ENCODE assay signal across 15 cellular contexts in genomic region chr12:14893471-14894250, GRCh38. TPM values are rescaled to one million over a fixed set of nuclear protein-coding genes. Genes with fewer than 3 reads are reported as not detected.
DNase-seq lines count a peak whose midpoint lies in the region; ATAC-seq, FAIRE-seq and TF ChIP-seq lines count a peak whose summit lies in the region.
"Had no signal": no experiment of that assay in that cellular context is flagged by ENCODE, and none has a peak within 500 bp of the region (broad histone marks: within the 10 kb centered on the region; RNA-seq: fewer than 3 reads in every experiment).

No MANE protein-coding gene starts in this region.

- peak; percentile 55 for ATAC-seq in IMR-90 (ENCODE audit: low read depth)
- peak in 1 of 2 donors; percentile 34 for ATAC-seq in lower lobe of right lung
- no peak for ATAC-seq in GM19395 (IDR thresholded peaks at IDR 0.05; ENCODE audit: unreplicated experiment)
- ATAC-seq in HG03457 (IDR thresholded peaks at IDR 0.05; ENCODE audit: unreplicated experiment) = no peak

- POLR2A ChIA-PET in IMR-90 (lab: Charles Lee; ENCODE audit: unreplicated experiment) (no interaction called here), endothelial cell of umbilical vein (lab: Charles Lee) (no interaction called here)

- H3K14ac ChIP-seq in IMR-90 (replicated peaks; ENCODE audit: low read depth, low read length) = no peak overlapping the region

- H3K36me3 ChIP-seq in IMR-90 (ENCODE audit: control insufficient read depth, insufficient read depth, low read length) (no peaks in the 10 kb centered on the region), endothelial cell of umbilical vein (ENCODE audit: control insufficient read depth in 2 of 2, extremely low read depth in 1 of 2, insufficient read depth in 2 of 2, low read length in 2 of 2) (no peaks in the 10 kb centered on the region), lower lobe of right lung (no peaks in the 10 kb centered on the region), smooth muscle cell (ENCODE audit: low read depth) (no peaks in the 10 kb centered on the region)

- TF ChIP-seq CTCF in IMR-90 (conservative IDR thresholded peaks at IDR 0.05; ENCODE audit: low read depth, low read length) (no peak), endothelial cell of umbilical vein (IDR thresholded peaks at IDR 0.05; ENCODE audit: extremely low read depth in 1 of 2, insufficient read depth in 1 of 2, low read depth in 1 of 2, low read length in 2 of 2) (no peak), lower lobe of right lung (IDR thresholded peaks at IDR 0.05) (no peak), smooth muscle cell (IDR thresholded peaks at IDR 0.05; ENCODE audit: borderline replicate concordance, insufficient read depth, poor library complexity, severe bottlenecking) (no peak)

- H2BK20ac ChIP-seq in IMR-90 (ENCODE audit: low read depth, low read length) = no peak overlapping the region

- no peak overlapping the region for H3K56ac ChIP-seq in IMR-90 (ENCODE audit: extremely low read depth, insufficient read depth, low read length)

- no TSS peak for BruUV-seq in IMR-90 (replicated peaks; lab: Mats Ljungman, UMichigan)
- BruUV-seq in endothelial cell of umbilical vein (replicated peaks; lab: Mats Ljungman, UMichigan) = no TSS peak

- intact Hi-C loops in IMR-90 (cut with micrococcal nuclease) (no loop called here), endothelial cell of umbilical vein (cut with micrococcal nuclease) (no loop called here), lower lobe of right lung (cut with DNase I) (no loop called here)

- WGBS in IMR-90 (ENCODE audit: extremely low coverage in 2 of 2, insufficient read length in 1 of 2), 2 experiments = no CpG with 5 or more reads among the region's 5 CpGs
- WGBS in smooth muscle cell (ENCODE audit: low lambda C conversion rate) = 14% methylated on average over 5 of the region's 5 CpGs

- no peak overlapping the region for H4K91ac ChIP-seq in IMR-90 (ENCODE audit: insufficient read depth, low read depth, low read length)

- CTCF ChIA-PET in IMR-90 (lab: Yijun Ruan, JAX) = no interaction called here
- CTCF ChIA-PET in endothelial cell of umbilical vein (lab: Charles Lee) = interaction anchor here (0.6 to 2.8 kb wide), 17 partner anchors 9 to 656 kb away, joined by 3 to 11 read pairs (median 3); no protein-coding TSS in a partner anchor

- H2BK5ac ChIP-seq in IMR-90 (ENCODE audit: low read depth, low read length, poor library complexity, severe bottlenecking) = no peak overlapping the region

- H3K9ac ChIP-seq in IMR-90 (ENCODE audit: low read depth, low read length) = no peak overlapping the region
- H3K9ac ChIP-seq in endothelial cell of umbilical vein (replicated peaks; ENCODE audit: extremely low read depth, insufficient read depth, low read length) = no peak overlapping the region
- H3K9ac ChIP-seq in smooth muscle cell (ENCODE audit: low read depth) = no peak overlapping the region

- no peak overlapping the region for H2AK5ac ChIP-seq in IMR-90 (ENCODE audit: low read depth, low read length)

- H3K27ac ChIP-seq in IMR-90 (ENCODE audit: insufficient read depth, low read length) = no peak overlapping the region
- no peak overlapping the region for H3K27ac ChIP-seq in endothelial cell of umbilical vein (ENCODE audit: insufficient read depth, low read depth, low read length)
- peak overlapping the region; percentile 66 for H3K27ac ChIP-seq in lower lobe of right lung
- H3K27ac ChIP-seq in smooth muscle cell (ENCODE audit: low read depth) = peak overlapping the region; percentile 85

- no peak overlapping the region for H2BK15ac ChIP-seq in IMR-90 (ENCODE audit: low read depth, low read length)

- FAIRE-seq in endothelial cell of umbilical vein (lab: Jason Lieb, UNC) = no peak
- FAIRE-seq: K562 had no signal

- no peaks in the 10 kb centered on the region for H3K79me2 ChIP-seq in endothelial cell of umbilical vein (ENCODE audit: control insufficient read depth, insufficient read depth, low read length)
- H3K79me2 ChIP-seq in smooth muscle cell (ENCODE audit: low read depth) = no peaks in the 10 kb centered on the region

- no peak overlapping the region for H2AK9ac ChIP-seq in IMR-90 (replicated peaks; ENCODE audit: low read depth, low read length, poor library complexity)

- H3K4me2 ChIP-seq in IMR-90 (ENCODE audit: low read depth, low read length) (no peak overlapping the region), endothelial cell of umbilical vein (ENCODE audit: insufficient read depth, low read length) (no peak overlapping the region), smooth muscle cell (peak overlapping the region; percentile 67)

- H4K8ac ChIP-seq in IMR-90 (ENCODE audit: low read depth in 2 of 2, low read length in 2 of 2) = no peak overlapping the region

- H3K9me3 ChIP-seq in IMR-90 (ENCODE audit: control insufficient read depth, insufficient read depth, low read length) (no peaks in the 10 kb centered on the region), endothelial cell of umbilical vein (replicated peaks; ENCODE audit: control insufficient read depth, insufficient read depth, low read length) (no peaks in the 10 kb centered on the region), lower lobe of right lung (no peaks in the 10 kb centered on the region), smooth muscle cell (replicated peaks; ENCODE audit: low read depth) (no peaks in the 10 kb centered on the region)

- no peaks in the 10 kb centered on the region for H3K9me1 ChIP-seq in IMR-90 (ENCODE audit: insufficient read depth, low read length)
- H3K9me1 ChIP-seq in endothelial cell of umbilical vein (replicated peaks; ENCODE audit: control insufficient read depth, extremely low read depth, insufficient read depth, low read length) = no peaks in the 10 kb centered on the region

- no peak overlapping the region for H3K4ac ChIP-seq in IMR-90 (ENCODE audit: low read depth, low read length)

- DNase-seq in IMR-90 (peak; percentile 4), endothelial cell of umbilical vein (ENCODE audit: low read depth, low spot score) (peak; percentile 75), lower lobe of right lung (no peak), smooth muscle cell (lab: John Stamatoyannopoulos, UW; ENCODE audit: unreplicated experiment) (no peak), NCI-H1417 treated with DMSO at 0.1 percent for 48 hours (lab: John Stamatoyannopoulos, UW) (no peak)
- DNase-seq in activated CD4-positive, alpha-beta T cell treated with anti-CD3 and anti-CD28 coated beads for 1 hour = no peak
- DNase-seq: cerebellar nuclear complex; mesendoderm; NCI-H2029 treated with DMSO at 0.1 percent for 48 hours; NK-92 treated with Interleukin-12 subunit alpha and Interleukin-12 subunit beta, amount 100 ng/mL, for 24 hours had no signal

- no peak overlapping the region for H4K5ac ChIP-seq in IMR-90 (ENCODE audit: low read depth, low read length)

- no peaks in the 10 kb centered on the region for H3K79me1 ChIP-seq in IMR-90 (ENCODE audit: low read depth in 1 of 2, low read length in 2 of 2)

- no peak for TF ChIP-seq RAD21 in IMR-90 (IDR thresholded peaks at IDR 0.05; ENCODE audit: low read length)

- in situ Hi-C loops in IMR-90 (cut with MboI; ENCODE audit: low sequenced_read_pairs) = no loop called here

- H2BK120ac ChIP-seq in IMR-90 (ENCODE audit: low read depth, low read length) = no peak overlapping the region

- H3K27me3 ChIP-seq in IMR-90 (ENCODE audit: control insufficient read depth, insufficient read depth, low read length) = peaks cover 4% of the 10 kb centered on the region
- H3K27me3 ChIP-seq in endothelial cell of umbilical vein (ENCODE audit: control insufficient read depth in 2 of 2, insufficient read depth in 2 of 2, low read length in 2 of 2) = no peaks in the 10 kb centered on the region
- H3K27me3 ChIP-seq in lower lobe of right lung (ENCODE audit: low read depth) = no peaks in the 10 kb centered on the region
- no peaks in the 10 kb centered on the region for H3K27me3 ChIP-seq in smooth muscle cell (ENCODE audit: low read depth)

- no peak overlapping the region for H2AFZ ChIP-seq in IMR-90 (replicated peaks; ENCODE audit: low read length, poor library complexity)
- H2AFZ ChIP-seq in endothelial cell of umbilical vein (ENCODE audit: low read depth, low read length) = peak overlapping the region; percentile 7
- H2AFZ ChIP-seq in smooth muscle cell (ENCODE audit: low read depth) = peak overlapping the region; percentile 57

- dilution Hi-C loops in IMR-90 (cut with HindIII; ENCODE audit: low sequenced_read_pairs, unreplicated experiment) (no loop called here), endothelial cell of umbilical vein (cut with MboI; ENCODE audit: extremely low pct_ligation_motif_present, low sequenced_read_pairs) (no loop called here)

- H3K4me1 ChIP-seq in IMR-90 (ENCODE audit: control insufficient read depth, insufficient read depth, low read length) (peaks cover 2% of the 10 kb centered on the region), endothelial cell of umbilical vein (ENCODE audit: control insufficient read depth, extremely low read depth, insufficient read depth, low read length) (no peaks in the 10 kb centered on the region), lower lobe of right lung (peaks cover 12% of the 10 kb centered on the region), smooth muscle cell (ENCODE audit: low read depth) (peaks cover 37% of the 10 kb centered on the region)

- no peak overlapping the region for H3K23ac ChIP-seq in IMR-90 (ENCODE audit: low read depth, low read length)

- no peaks in the 10 kb centered on the region for H4K20me1 ChIP-seq in IMR-90 (ENCODE audit: insufficient read depth, low read length)
- no peaks in the 10 kb centered on the region for H4K20me1 ChIP-seq in endothelial cell of umbilical vein (replicated peaks; ENCODE audit: control insufficient read depth, extremely low read depth, insufficient read depth, low read length)
- no peaks in the 10 kb centered on the region for H4K20me1 ChIP-seq in smooth muscle cell (ENCODE audit: low read depth)

- no peak overlapping the region for H3K4me3 ChIP-seq in IMR-90 (ENCODE audit: insufficient read depth, low read depth, low read length)
- H3K4me3 ChIP-seq in endothelial cell of umbilical vein (replicated peaks in 1 of 3; ENCODE audit: insufficient read depth in 1 of 3, low read depth in 1 of 3, low read length in 3 of 3) = no peak overlapping the region
- no peak overlapping the region for H3K4me3 ChIP-seq in lower lobe of right lung
- no peak overlapping the region for H3K4me3 ChIP-seq in smooth muscle cell
- H3K4me3 ChIP-seq: K562 had no signal

- TF ChIP-seq POLR2A in IMR-90 (IDR thresholded peaks at IDR 0.05; ENCODE audit: low read depth, low read length) (no peak), endothelial cell of umbilical vein (IDR thresholded peaks at IDR 0.05; ENCODE audit: low read depth, low read length) (no peak)

- peaks cover 33% of the 10 kb centered on the region for H3F3A ChIP-seq in smooth muscle cell (ENCODE audit: low read depth)

- H3K18ac ChIP-seq in IMR-90 (ENCODE audit: low read depth, low read length) = peak overlapping the region; percentile 2; the same call in 1 of the 2 replicates

RNA-seq across cellular contexts. Expression of gene MGP, which starts 8.0 kb away (rescaled TPM):
- total RNA-seq in IMR-90 (2012; rRNA removed) (0.56 and 1.4 TPM in 2 replicates), endothelial cell of umbilical vein (284 and 398 TPM in 2 replicates), lower lobe of right lung (464 TPM), smooth muscle cell (173 and 176 TPM in 2 replicates)
- polyA plus RNA-seq in IMR-90 (2012; rRNA removed) (1.9 and 2.7 TPM in 2 replicates), endothelial cell of umbilical vein (479 and 538 TPM in 2 replicates), smooth muscle cell (626 and 815 TPM in 2 replicates)
- 0.65 and 1.2 TPM in 2 replicates for polyA plus RNA-seq in IMR-90 (2012; cell fraction: cytosol; rRNA removed)
- polyA plus RNA-seq in IMR-90 (2012; cell fraction: nucleus; rRNA removed; ENCODE audit: low replicate concordance) = 0.10 and 0.57 TPM in 2 replicates
- 472 and 563 TPM in 2 replicates for polyA plus RNA-seq in endothelial cell of umbilical vein (2011; cell fraction: cytosol; rRNA removed)
- 160 and 196 TPM in 2 replicates for polyA plus RNA-seq in endothelial cell of umbilical vein (2011; cell fraction: nucleus; rRNA removed)
- polyA plus RNA-seq in endothelial cell of umbilical vein (2012) = 268 and 939 TPM in 2 replicates
- 264 and 315 TPM in 2 replicates for polyA minus RNA-seq in endothelial cell of umbilical vein
- not detected for polyA minus RNA-seq in endothelial cell of umbilical vein (2011; cell fraction: cytosol; rRNA and poly(A)+ RNA removed)
- 75.3 and 93.4 TPM in 2 replicates for polyA minus RNA-seq in endothelial cell of umbilical vein (2011; cell fraction: nucleus; rRNA and poly(A)+ RNA removed)
- polyA plus RNA-seq: K562 had no signal

RNA-seq across cellular contexts. Expression of gene ERP27, which starts 44.7 kb away (rescaled TPM):
- total RNA-seq in IMR-90 (2012; rRNA removed) (not detected in 2 replicates), endothelial cell of umbilical vein (0.88 and 1.4 TPM in 2 replicates), lower lobe of right lung (16.2 TPM), smooth muscle cell (3.9 and 7.8 TPM in 2 replicates)
- polyA plus RNA-seq in IMR-90 (2012; rRNA removed) (not detected in 2 replicates), endothelial cell of umbilical vein (0.67 and 0.70 TPM in 2 replicates), smooth muscle cell (2.7 and 12.3 TPM in 2 replicates)
- polyA plus RNA-seq in IMR-90 (2012; cell fraction: cytosol; rRNA removed) = not detected in 2 replicates
- polyA plus RNA-seq in IMR-90 (2012; cell fraction: nucleus; rRNA removed; ENCODE audit: low replicate concordance) = not detected in 2 replicates
- polyA plus RNA-seq in endothelial cell of umbilical vein (2011; cell fraction: cytosol; rRNA removed) = 0.75 and 0.98 TPM in 2 replicates
- 2.5 and 3.4 TPM in 2 replicates for polyA plus RNA-seq in endothelial cell of umbilical vein (2011; cell fraction: nucleus; rRNA removed)
- 0.62 and 0.68 TPM in 2 replicates for polyA plus RNA-seq in endothelial cell of umbilical vein (2012)
- polyA minus RNA-seq in endothelial cell of umbilical vein = 1.9 and 2.9 TPM in 2 replicates
- polyA minus RNA-seq in endothelial cell of umbilical vein (2011; cell fraction: cytosol; rRNA and poly(A)+ RNA removed) = not detected
- 6.1 and 8.8 TPM in 2 replicates for polyA minus RNA-seq in endothelial cell of umbilical vein (2011; cell fraction: nucleus; rRNA and poly(A)+ RNA removed)
- total RNA-seq: glomerular endothelial cell, HFFc6 had no signal
- polyA plus RNA-seq: K562 had no signal

RNA-seq across cellular contexts. Expression of gene ART4, which starts 50.3 kb away (rescaled TPM):
- total RNA-seq in IMR-90 (2012; rRNA removed) = not detected in 2 replicates
- not detected in 2 replicates for polyA plus RNA-seq in IMR-90 (2012; rRNA removed)
- polyA plus RNA-seq in IMR-90 (2012; cell fraction: cytosol; rRNA removed) = not detected in 2 replicates
- polyA plus RNA-seq in IMR-90 (2012; cell fraction: nucleus; rRNA removed; ENCODE audit: low replicate concordance) = not detected in 2 replicates
- total RNA-seq in endothelial cell of umbilical vein = 7.8 and 12.5 TPM in 2 replicates
- polyA plus RNA-seq in endothelial cell of umbilical vein = 54.7 and 59.6 TPM in 2 replicates
- 40.7 and 47.9 TPM in 2 replicates for polyA plus RNA-seq in endothelial cell of umbilical vein (2011; cell fraction: cytosol; rRNA removed)
- 45.0 and 46.9 TPM in 2 replicates for polyA plus RNA-seq in endothelial cell of umbilical vein (2011; cell fraction: nucleus; rRNA removed)
- polyA plus RNA-seq in endothelial cell of umbilical vein (2012) = 24.8 and 41.3 TPM in 2 replicates
- 117 and 133 TPM in 2 replicates for polyA minus RNA-seq in endothelial cell of umbilical vein
- polyA minus RNA-seq in endothelial cell of umbilical vein (2011; cell fraction: cytosol; rRNA and poly(A)+ RNA removed) = not detected
- 139 and 193 TPM in 2 replicates for polyA minus RNA-seq in endothelial cell of umbilical vein (2011; cell fraction: nucleus; rRNA and poly(A)+ RNA removed)
- 3.7 TPM for total RNA-seq in lower lobe of right lung
- total RNA-seq in smooth muscle cell = 5.0 and 9.0 TPM in 2 replicates
- polyA plus RNA-seq in smooth muscle cell = 1.7 and 2.0 TPM in 2 replicates
- total RNA-seq: HFFc6 had no signal
- polyA plus RNA-seq: K562 had no signal

Comparison
In these comparisons a context has a peak if more than half of its experiments do, and no peak if none do; other contexts are left out.
1. DNase-seq: peak in IMR-90 (single experiment) and endothelial cell of umbilical vein (single experiment); none in lower lobe of right lung (single experiment), smooth muscle cell (single experiment), activated CD4-positive, alpha-beta T cell treated with anti-CD3 and anti-CD28 coated beads for 1 hour (single experiment) and NCI-H1417 treated with DMSO at 0.1 percent for 48 hours (single experiment).
2. H3K27ac ChIP-seq: peak in lower lobe of right lung (single experiment) and smooth muscle cell (single experiment); none in IMR-90 (single experiment) and endothelial cell of umbilical vein (single experiment).
3. RNA of gene MGP, which starts 8.0 kb away (total RNA-seq): 464 TPM in lower lobe of right lung (single experiment), 284 to 398 TPM in endothelial cell of umbilical vein and 173 to 176 TPM in smooth muscle cell; 0.56 to 1.4 TPM in IMR-90; every median in the first group is over 10 times any median in the second.